ENCODE assay signal across 8 cellular contexts in genomic region chr4:59772740-59773139, GRCh38.
"Had no signal": no experiment of that assay in that cellular context is flagged by ENCODE, and none has a peak within 500 bp of the region (broad histone marks: within the 10 kb centered on the region; RNA-seq: fewer than 3 reads in every experiment).

No MANE protein-coding gene starts in this region.

- H2AFZ ChIP-seq: GM23248 had no signal

- H3K9ac ChIP-seq: GM23248 had no signal

- H3K4me1 ChIP-seq: HAP-1 had no signal

- H3K27ac ChIP-seq: GM23248 had no signal

- H3K9me3 ChIP-seq: HAP-1 had no signal

- H3K4me3 ChIP-seq: GM23248, HAP-1, K562 had no signal

- H3K36me3 ChIP-seq: HAP-1 had no signal

- DNase-seq: GM23248, GOT3, H7, HFFc6, IMR-90 had no signal

- ATAC-seq: HCT116, K562 had no signal
